ENCODE assay signal across 1 cellular context in genomic region chr6:36738108-36738507, GRCh38.
TF ChIP-seq lines count a peak whose summit lies in the region.

No MANE protein-coding gene starts in this region.

TF ChIP-seq in K562, 482 proteins besides CTCF, POLR2A, EP300 and RAD21:
- TF ChIP-seq CHD7 (IDR thresholded peaks at IDR 0.05; ENCODE audit: low read depth, low read length) = no peak
- no peak for TF ChIP-seq SRSF1 (IDR thresholded peaks at IDR 0.05; ENCODE audit: low read depth, low read length)
- peak; percentile 70; the same call in 1 of the 2 replicates for TF ChIP-seq BCOR (IDR thresholded peaks at IDR 0.05)
- no peak for TF ChIP-seq ATF6 (CRISPR knock-in tag; IDR thresholded peaks at IDR 0.05)
- TF ChIP-seq HNRNPUL1 (IDR thresholded peaks at IDR 0.05; ENCODE audit: low read length) = no peak
- no peak for TF ChIP-seq HCFC1 (IDR thresholded peaks at IDR 0.05; ENCODE audit: low read depth, low read length)
- peak in 1 of 2 experiments; percentile 28; a peak in 1 of 4 replicates for TF ChIP-seq KDM1A (IDR thresholded peaks at IDR 0.05)
- TF ChIP-seq TFAP4 (CRISPR knock-in tag; IDR thresholded peaks at IDR 0.05; ENCODE audit: borderline replicate concordance) = no peak
- peak; percentile 84 for TF ChIP-seq RBM25 (IDR thresholded peaks at IDR 0.05; ENCODE audit: low read depth, low read length, severe bottlenecking)
- no peak for TF ChIP-seq PPARD (CRISPR knock-in tag; IDR thresholded peaks at IDR 0.05)
- no peak for TF ChIP-seq ZNF778 (CRISPR knock-in tag; IDR thresholded peaks at IDR 0.05)
- TF ChIP-seq KDM2B (CRISPR knock-in tag; IDR thresholded peaks at IDR 0.05) = no peak
- no peak for TF ChIP-seq DACH1 (IDR thresholded peaks at IDR 0.05; ENCODE audit: partially characterized antibody)
- TF ChIP-seq ADNP (tag; IDR thresholded peaks at IDR 0.05) = peak; percentile 51; the same call in 1 of the 2 replicates
- TF ChIP-seq NFIX (CRISPR knock-in tag; IDR thresholded peaks at IDR 0.05; ENCODE audit: low read depth) = no peak
- no peak for TF ChIP-seq JUNB (CRISPR knock-in tag; conservative IDR thresholded peaks at IDR 0.05)
TF ChIP-seq in K562: peak in this region for 4.
